Comparison of ENCODE assay signal across 8 cellular contexts in the genomic region with DNA sequence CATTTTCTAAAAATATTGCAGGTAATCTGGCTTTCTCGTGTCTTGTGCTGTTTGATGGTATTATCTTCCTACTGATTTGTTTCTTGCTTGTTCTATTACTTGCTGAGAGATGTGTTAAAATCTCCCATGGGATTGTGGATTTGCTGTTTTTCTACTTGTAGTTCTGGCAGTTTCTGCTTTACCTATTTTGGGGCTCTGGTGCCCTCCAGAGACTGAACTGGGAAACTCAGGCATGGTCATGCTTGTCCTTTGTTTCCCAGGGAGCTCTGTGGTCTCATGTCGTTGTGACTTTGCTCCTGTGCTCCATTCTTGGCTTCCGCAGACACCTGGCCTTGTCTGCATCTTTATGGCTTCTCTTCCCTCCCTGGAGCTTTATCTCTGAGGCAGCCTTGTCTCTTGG. TPM values are rescaled to one million over a fixed set of nuclear protein-coding genes. Genes with fewer than 3 reads are reported as not detected.
DNase-seq lines count a peak whose midpoint lies in the region; ATAC-seq and TF ChIP-seq lines count a peak whose summit lies in the region.

No MANE protein-coding gene starts in this region.

- H3K27me3 Mint-ChIP-seq in endothelial cell (ENCODE audit: unreplicated experiment) (no peaks in the 10 kb centered on the region), neural progenitor cell (ENCODE audit: insufficient read depth, low read depth) (no peaks in the 10 kb centered on the region)

- H3K4me1 ChIP-seq in GM23248 (ENCODE audit: insufficient read depth) (no peaks in the 10 kb centered on the region), neural progenitor cell (peaks cover 10% of the 10 kb centered on the region)

- H4K20me1 ChIP-seq in GM23248 (ENCODE audit: insufficient read depth) (no peaks in the 10 kb centered on the region), neural progenitor cell (ENCODE audit: low read depth) (peaks cover 99% of the 10 kb centered on the region)

- WGBS in GM23248 (ENCODE audit: low coverage in 1 of 2, low lambda C conversion rate in 2 of 2, missing lambda C conversion rate in 2 of 2), 2 experiments, result 87 to 95% methylated on average over 3 of the region's 3 CpGs

- H3K27ac ChIP-seq in GM23248 (no peak overlapping the region), neural progenitor cell (peak overlapping the region; percentile 26)

- H3K79me2 ChIP-seq in GM23248 (ENCODE audit: insufficient read depth), result peaks cover 96% of the 10 kb centered on the region
- peaks cover 98% of the 10 kb centered on the region for H3K79me2 ChIP-seq in neural progenitor cell (ENCODE audit: low read depth)

- H3K9me3 Mint-ChIP-seq in endothelial cell (ENCODE audit: unreplicated experiment), result no peaks in the 10 kb centered on the region
- H3K9me3 Mint-ChIP-seq in neural progenitor cell, result no peaks in the 10 kb centered on the region

- ATAC-seq in HG03521 (IDR thresholded peaks at IDR 0.05; ENCODE audit: unreplicated experiment) (no peak), GM18519 (IDR thresholded peaks at IDR 0.05; ENCODE audit: low FRiP score, unreplicated experiment) (no peak)

- in situ Hi-C loops in GM23248 (cut with MboI), result no loop called here

- H3K27me3 ChIP-seq in GM23248 (replicated peaks; ENCODE audit: insufficient read depth) (no peaks in the 10 kb centered on the region), neural progenitor cell (no peaks in the 10 kb centered on the region)

- H3K36me3 ChIP-seq in GM23248 (ENCODE audit: low read depth) (no peaks in the 10 kb centered on the region), neural progenitor cell (no peaks in the 10 kb centered on the region)

- H2AFZ ChIP-seq in GM23248, result no peak overlapping the region
- no peak overlapping the region for H2AFZ ChIP-seq in neural progenitor cell (replicated peaks)

- no peaks in the 10 kb centered on the region for H3K9me3 ChIP-seq in GM23248 (ENCODE audit: low read depth)
- no peaks in the 10 kb centered on the region for H3K9me3 ChIP-seq in neural progenitor cell (ENCODE audit: low read depth)

- H3K4me3 Mint-ChIP-seq in endothelial cell (ENCODE audit: unreplicated experiment) (no peak overlapping the region), neural progenitor cell (no peak overlapping the region)

- H3F3A ChIP-seq in GM23248 (ENCODE audit: insufficient read depth), result 0 out of 2 replicates have a peak, but pooled peaks cover 7% of the 10 kb centered on the region
- H3F3A ChIP-seq in neural progenitor cell (ENCODE audit: low read depth), result peaks cover 52% of the 10 kb centered on the region

- TF ChIP-seq CTCF in endothelial cell (IDR thresholded peaks at IDR 0.05; ENCODE audit: unreplicated experiment) (no peak), neural progenitor cell (IDR thresholded peaks at IDR 0.05) (peak; percentile 68)

- H3K9ac ChIP-seq in GM23248 (no peak overlapping the region), neural progenitor cell (no peak overlapping the region)

- peaks cover 4% of the 10 kb centered on the region for H3K36me3 Mint-ChIP-seq in endothelial cell (ENCODE audit: low read depth, unreplicated experiment)
- H3K36me3 Mint-ChIP-seq in neural progenitor cell, result peaks cover 29% of the 10 kb centered on the region

- no peaks in the 10 kb centered on the region for H3K9me2 ChIP-seq in GM23248 (ENCODE audit: insufficient read depth)

- H3K27ac Mint-ChIP-seq in endothelial cell (ENCODE audit: unreplicated experiment) (no peak overlapping the region), neural progenitor cell (peak overlapping the region; percentile 15)

- H3K4me1 Mint-ChIP-seq in endothelial cell (ENCODE audit: unreplicated experiment) (peaks cover 4% of the 10 kb centered on the region), neural progenitor cell (peaks cover 28% of the 10 kb centered on the region)

- H3K4me2 ChIP-seq in GM23248 (ENCODE audit: unreplicated experiment) (no peak overlapping the region), neural progenitor cell (no peak overlapping the region)

- H3K4me3 ChIP-seq in GM23248 (no peak overlapping the region), neural progenitor cell (no peak overlapping the region)

- DNase-seq in CD1c-positive myeloid dendritic cell (ENCODE audit: extremely low spot score) (peak; percentile 28), GM23248 (peak; percentile 72), RKO (ENCODE audit: low spot score) (peak; percentile 62), endothelial cell (ENCODE audit: low spot score) (peak; percentile 67), neural progenitor cell (ENCODE audit: low spot score) (peak; percentile 71)
- no peak for DNase-seq in stimulated activated naive CD4-positive, alpha-beta T cell treated with Interleukin-2 at 50 U/mL for 16 hours (lab: John Stamatoyannopoulos, UW)

RNA-seq across cellular contexts. Expression of gene NSD2, which starts 39.5 kb away (rescaled TPM):
- 32.4 and 41.0 TPM in 2 replicates for total RNA-seq in GM23248 (2014; rRNA removed; shearing (Covaris generic))
- 19.1 and 20.1 TPM in 2 replicates for polyA plus RNA-seq in GM23248 (2016; fragmentation: Nextera tagmentation; extraction: Ambion mirVana)
- 93.5 TPM for total RNA-seq in endothelial cell (ENCODE audit: unreplicated experiment)
- total RNA-seq in neural progenitor cell (ENCODE audit: low replicate concordance), result 165 and 176 TPM in 2 replicates

RNA-seq across cellular contexts. Expression of gene LETM1, which starts 54.7 kb away (rescaled TPM):
- 40.1 and 42.3 TPM in 2 replicates for total RNA-seq in GM23248 (2014; rRNA removed; shearing (Covaris generic))
- 19.0 and 20.8 TPM in 2 replicates for polyA plus RNA-seq in GM23248 (2016; fragmentation: Nextera tagmentation; extraction: Ambion mirVana)
- 37.1 TPM for total RNA-seq in endothelial cell (ENCODE audit: unreplicated experiment)
- 16.9 and 34.8 TPM in 2 replicates for total RNA-seq in neural progenitor cell (ENCODE audit: low replicate concordance)
